In genomic region chr6:84767591-84768201, GRCh38 we compare ENCODE assay signal across 25 cellular contexts. TPM values are rescaled to one million over a fixed set of nuclear protein-coding genes. Genes with fewer than 3 reads are reported as not detected.
DNase-seq lines count a peak whose midpoint lies in the region; ATAC-seq and TF ChIP-seq lines count a peak whose summit lies in the region.
"Had no signal": no experiment of that assay in that cellular context is flagged by ENCODE, and none has a peak within 500 bp of the region (broad histone marks: within the 10 kb centered on the region; RNA-seq: fewer than 3 reads in every experiment).

No MANE protein-coding gene starts in this region.

- H3K9me3 ChIP-seq in H9 (ENCODE audit: control insufficient read depth, low read depth, low read length), result no peaks in the 10 kb centered on the region
- H3K9me3 ChIP-seq: colonic mucosa had no signal

- H2AFZ ChIP-seq in ACC112 (ENCODE audit: low read length, unreplicated experiment), result peak overlapping the region; percentile 8
- H2AFZ ChIP-seq in H9 (ENCODE audit: low read length), result no peak overlapping the region

- no peak overlapping the region for H3K9ac ChIP-seq in H9 (ENCODE audit: extremely low read depth, insufficient read length, low read length)
- H3K9ac ChIP-seq: KMS-11 had no signal

- H3K36me3 Mint-ChIP-seq in H9 (ENCODE audit: insufficient read depth in 1 of 3, low read depth in 3 of 3) (no peaks in the 10 kb centered on the region; a peak in 1 of 7 replicates), neural crest cell (ENCODE audit: low read depth) (peaks cover 4% of the 10 kb centered on the region)
- H3K36me3 Mint-ChIP-seq: brain; CD4-positive, CD25-positive, alpha-beta regulatory T cell had no signal

- no peak overlapping the region for H4K5ac ChIP-seq in H9 (ENCODE audit: insufficient read length, low read depth, low read length)

- H2BK5ac ChIP-seq in H9 (ENCODE audit: insufficient read length, low read length), result no peak overlapping the region

- H3K27ac ChIP-seq in ACC112 (ENCODE audit: low read depth, low read length), result peak overlapping the region; percentile 31; the same call in 1 of the 2 replicates
- no peak overlapping the region for H3K27ac ChIP-seq in H9 (ENCODE audit: insufficient read length, low read depth, low read length)
- H3K27ac ChIP-seq: colonic mucosa, KMS-11 had no signal

- no peak overlapping the region for H3K4ac ChIP-seq in H9 (ENCODE audit: low read depth, low read length)

- H3K79me1 ChIP-seq in H9 (ENCODE audit: insufficient read depth, low read depth, low read length, poor library complexity, severe bottlenecking), result no peaks in the 10 kb centered on the region

- H3K79me2 ChIP-seq in ACC112 (ENCODE audit: control insufficient read depth, insufficient read depth, low read length, unreplicated experiment) (peaks cover 3% of the 10 kb centered on the region), H9 (ENCODE audit: insufficient read depth, low read length) (no peaks in the 10 kb centered on the region)

- H3K56ac ChIP-seq in H9 (ENCODE audit: insufficient read length, low read depth, low read length), result no peak overlapping the region

- no peak overlapping the region for H4K91ac ChIP-seq in H9 (ENCODE audit: insufficient read length, low read depth, low read length)

- DNase-seq in H9 (no peak), astrocyte of the spinal cord (ENCODE audit: low read depth, low spot score) (peak; percentile 31), neural crest cell (ENCODE audit: low read depth, low spot score) (no peak)
- DNase-seq: activated CD4-positive, CD25-positive, alpha-beta regulatory T cell treated with anti-CD3 and anti-CD28 coated beads, Interleukin-2, amount 50 U/mL, for 72 hours; CD4-positive, CD25-positive, alpha-beta regulatory T cell; colonic mucosa; DMS 273 treated with DMSO at 0.1 percent for 48 hours; MV-4-11; naive B cell; NCI-H1694; NCI-H2171 treated with DMSO at 0.1 percent for 48 hours; NCI-H526; stimulated activated naive CD8-positive, alpha-beta T cell treated with anti-CD3 and anti-CD28 coated beads, Interleukin-15, amount 100 ng/mL, for 72 hours had no signal

- no peak overlapping the region for H2BK12ac ChIP-seq in H9 (ENCODE audit: insufficient read length, low read depth, low read length)

- TF ChIP-seq CTCF in H9 (conservative IDR thresholded peaks at IDR 0.05), result no peak
- TF ChIP-seq CTCF in astrocyte of the spinal cord (IDR thresholded peaks at IDR 0.05; ENCODE audit: low read depth, low read length), result no peak
- TF ChIP-seq CTCF in neural crest cell (conservative IDR thresholded peaks at IDR 0.05), result no peak

- H3T11ph ChIP-seq in H9 (ENCODE audit: low read length), result no peak overlapping the region

- in situ Hi-C loops in astrocyte of the spinal cord (cut with HindIII; ENCODE audit: low sequenced_read_pairs), result loop anchor here (10.0 kb wide), 1 partner anchor 343 kb away; no protein-coding TSS in a partner anchor

- H3K27me3 ChIP-seq in ACC112 (ENCODE audit: insufficient read depth, low read length) (peaks cover 10% of the 10 kb centered on the region; the same call in 1 of the 2 replicates), H9 (ENCODE audit: insufficient read depth, low read length) (peaks cover 77% of the 10 kb centered on the region)

- H4K8ac ChIP-seq in H9 (replicated peaks; ENCODE audit: insufficient read length, low read depth, low read length), result no peak overlapping the region

- no peak overlapping the region for H3K14ac ChIP-seq in H9 (ENCODE audit: insufficient read depth, low read length)

- no peaks in the 10 kb centered on the region for H4K20me1 ChIP-seq in H9 (ENCODE audit: control insufficient read depth, insufficient read depth, insufficient read length)

- H2AK5ac ChIP-seq in H9 (ENCODE audit: insufficient read length, low read length), result no peak overlapping the region

- H2BK120ac ChIP-seq in H9 (ENCODE audit: low read depth, low read length, poor library complexity, severe bottlenecking), result no peak overlapping the region

- no peak overlapping the region; a peak in 1 of 7 replicates for H3K27ac Mint-ChIP-seq in H9
- H3K27ac Mint-ChIP-seq in neural crest cell (ENCODE audit: unreplicated experiment), result no peak overlapping the region
- H3K27ac Mint-ChIP-seq: activated naive CD8-positive, alpha-beta T cell; brain; endodermal cell; stimulated activated naive CD8-positive, alpha-beta T cell treated with anti-CD3 and anti-CD28 coated beads, Interleukin-15, amount 100 ng/mL, for 72 hours had no signal

- H3K18ac ChIP-seq in H9 (ENCODE audit: insufficient read length, low read depth, low read length), result no peak overlapping the region

- H3K4me3 ChIP-seq in ACC112 (ENCODE audit: low read depth, low read length) (peak overlapping the region; percentile 82), astrocyte of the spinal cord (ENCODE audit: low read depth, low read length) (no peak overlapping the region)
- H3K4me3 ChIP-seq: colonic mucosa had no signal

- no peak overlapping the region for H3K23ac ChIP-seq in H9 (ENCODE audit: insufficient read length, low read depth, low read length)

- H3K4me1 Mint-ChIP-seq in H9 (peaks cover 20 to 42% of the 10 kb centered on the region in 2 experiments), neural crest cell (peaks cover 9% of the 10 kb centered on the region)

- H3K36me3 ChIP-seq in ACC112 (ENCODE audit: insufficient read depth, low read length), result no peaks in the 10 kb centered on the region
- H3K36me3 ChIP-seq: colonic mucosa had no signal

- H3K9me3 Mint-ChIP-seq in H9 (peaks cover 0 to 13% of the 10 kb centered on the region in 2 experiments; a peak in 2 of 5 replicates), neural crest cell (no peaks in the 10 kb centered on the region)

- H2BK20ac ChIP-seq in H9 (ENCODE audit: low read depth, low read length, poor library complexity, severe bottlenecking), result no peak overlapping the region

- peaks cover 100% of the 10 kb centered on the region for H3K27me3 Mint-ChIP-seq in H9 (ENCODE audit: low read depth)
- peaks cover 98% of the 10 kb centered on the region for H3K27me3 Mint-ChIP-seq in neural crest cell (ENCODE audit: low read depth)

- no CpG with 5 or more reads among the region's 8 CpGs for WGBS in H9 (ENCODE audit: extremely low coverage, insufficient read length, low lambda C conversion rate)

- H3K23me2 ChIP-seq in H9 (ENCODE audit: insufficient read length, low read depth, low read length, poor library complexity, severe bottlenecking), result peaks cover 19% of the 10 kb centered on the region

- H3K4me2 ChIP-seq in H9 (ENCODE audit: insufficient read depth, insufficient read length, low read length), result peak overlapping the region; percentile 28
- H3K4me2 ChIP-seq: KMS-11 had no signal

- H3K4me3 Mint-ChIP-seq in H9, result peak overlapping the region in 1 of 2 experiments; percentile 75; a peak in 2 of 5 replicates
- peak overlapping the region; percentile 5 for H3K4me3 Mint-ChIP-seq in neural crest cell
- H3K4me3 Mint-ChIP-seq: activated naive CD8-positive, alpha-beta T cell; CD4-positive, CD25-positive, alpha-beta regulatory T cell; stimulated activated naive CD8-positive, alpha-beta T cell treated with anti-CD3 and anti-CD28 coated beads, Interleukin-15, amount 100 ng/mL, for 72 hours had no signal

- ATAC-seq in HG02840 (IDR thresholded peaks at IDR 0.05; ENCODE audit: low FRiP score, unreplicated experiment), result no peak
- no peak for ATAC-seq in HG02610 (IDR thresholded peaks at IDR 0.05; ENCODE audit: unreplicated experiment)
- ATAC-seq in GM19395 (IDR thresholded peaks at IDR 0.05; ENCODE audit: unreplicated experiment), result no peak
- ATAC-seq: right cardiac atrium; stimulated activated naive CD8-positive, alpha-beta T cell treated with anti-CD3 and anti-CD28 coated beads, Interleukin-15, amount 100 ng/mL, for 72 hours had no signal

- peaks cover 4% of the 10 kb centered on the region for H3K4me1 ChIP-seq in ACC112 (ENCODE audit: control insufficient read depth, insufficient read depth, low read length, unreplicated experiment)
- H3K4me1 ChIP-seq in H9 (ENCODE audit: insufficient read depth, low read length), result no peaks in the 10 kb centered on the region; the same call in 1 of the 2 replicates

- no peak overlapping the region for H2BK15ac ChIP-seq in H9 (ENCODE audit: low read depth, low read length)

RNA-seq across cellular contexts. Expression of gene TBX18, which starts 3.3 kb away (rescaled TPM):
- total RNA-seq in H9 (2021) (0.02 TPM in 1 of 2 replicates, not detected in the other), neural crest cell (0.27 and 0.47 TPM in 2 replicates)
- total RNA-seq: activated CD8-positive, alpha-beta memory T cell treated with anti-CD3 and anti-CD28 coated beads for 36 hours; CD4-positive, CD25-positive, alpha-beta regulatory T cell; G401; HT-29 had no signal
